In the genomic region with DNA sequence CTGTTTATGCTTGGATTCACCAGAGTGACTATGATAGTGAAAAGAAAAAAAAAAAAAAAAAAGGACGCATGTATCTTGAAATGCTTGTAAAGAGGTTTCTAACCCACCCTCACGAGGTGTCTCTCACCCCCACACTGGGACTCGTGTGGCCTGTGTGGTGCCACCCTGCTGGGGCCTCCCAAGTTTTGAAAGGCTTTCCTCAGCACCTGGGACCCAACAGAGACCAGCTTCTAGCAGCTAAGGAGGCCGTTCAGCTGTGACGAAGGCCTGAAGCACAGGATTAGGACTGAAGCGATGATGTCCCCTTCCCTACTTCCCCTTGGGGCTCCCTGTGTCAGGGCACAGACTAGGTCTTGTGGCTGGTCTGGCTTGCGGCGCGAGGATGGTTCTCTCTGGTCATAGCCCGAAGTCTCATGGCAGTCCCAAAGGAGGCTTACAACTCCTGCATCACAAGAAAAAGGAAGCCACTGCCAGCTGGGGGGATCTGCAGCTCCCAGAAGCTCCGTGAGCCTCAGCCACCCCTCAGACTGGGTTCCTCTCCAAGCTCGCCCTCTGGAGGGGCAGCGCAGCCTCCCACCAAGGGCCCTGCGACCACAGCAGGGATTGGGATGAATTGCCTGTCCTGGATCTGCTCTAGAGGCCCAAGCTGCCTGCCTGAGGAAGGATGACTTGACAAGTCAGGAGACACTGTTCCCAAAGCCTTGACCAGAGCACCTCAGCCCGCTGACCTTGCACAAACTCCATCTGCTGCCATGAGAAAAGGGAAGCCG, we compare ENCODE assay signal across 11 cellular contexts. TPM values are rescaled to one million over a fixed set of nuclear protein-coding genes. Genes with fewer than 3 reads are reported as not detected.
DNase-seq lines count a peak whose midpoint lies in the region; ATAC-seq and TF ChIP-seq lines count a peak whose summit lies in the region.
"Had no signal": no experiment of that assay in that cellular context is flagged by ENCODE, and none has a peak within 500 bp of the region (broad histone marks: within the 10 kb centered on the region; RNA-seq: fewer than 3 reads in every experiment).

No MANE protein-coding gene starts in this region.

- H3K36me3 ChIP-seq in CD8-positive, alpha-beta T cell (ENCODE audit: insufficient read depth, low read length) = peaks cover 11% of the 10 kb centered on the region
- H3K36me3 ChIP-seq in cardiac muscle cell (peaks cover 9% of the 10 kb centered on the region), osteoblast (ENCODE audit: insufficient read depth, low read length) (peaks cover 34% of the 10 kb centered on the region)

- POLR2A ChIA-PET in CD8-positive, alpha-beta T cell (lab: Charles Lee) = no interaction called here
- POLR2A ChIA-PET in RWPE1 (lab: Yijun Ruan, JAX; ENCODE audit: low non-redundant PET) = no interaction called here
- POLR2A ChIA-PET in activated CD4-positive, alpha-beta memory T cell treated with anti-CD3 and anti-CD28 coated beads, Interleukin-2, amount 10 ng/mL, durations not matched to agents 7 days and 5 days (lab: Charles Lee) = interaction anchor here (1.0 kb wide), 2 partner anchors 10 to 11 kb away, joined by 3 read pairs; no protein-coding TSS in a partner anchor

- H2AFZ ChIP-seq in osteoblast (ENCODE audit: low read length) = no peak overlapping the region

- H4K20me1 ChIP-seq in osteoblast (ENCODE audit: insufficient read depth, low read length) = peaks cover 5% of the 10 kb centered on the region

- H3K79me2 ChIP-seq in osteoblast (ENCODE audit: insufficient read depth, low read length) = no peaks in the 10 kb centered on the region

- no peak overlapping the region for H3K4me2 ChIP-seq in osteoblast (ENCODE audit: insufficient read depth, low read length)

- no peak for TF ChIP-seq CTCF in CD8-positive, alpha-beta T cell (IDR thresholded peaks at IDR 0.05)
- TF ChIP-seq CTCF in RWPE1 (conservative IDR thresholded peaks at IDR 0.05; ENCODE audit: low read depth) (no peak), cardiac muscle cell (IDR thresholded peaks at IDR 0.05; ENCODE audit: low read depth, low read length) (no peak), osteoblast (IDR thresholded peaks at IDR 0.05; ENCODE audit: extremely low read depth, low read depth, low read length) (no peak)

- H3K36me3 Mint-ChIP-seq in CD8-positive, alpha-beta T cell = peaks cover 64% of the 10 kb centered on the region
- peaks cover 22% of the 10 kb centered on the region for H3K36me3 Mint-ChIP-seq in activated CD4-positive, alpha-beta memory T cell treated with anti-CD3 and anti-CD28 coated beads, Interleukin-2, amount 10 ng/mL, durations not matched to agents 7 days and 5 days (ENCODE audit: low read depth)

- no peak overlapping the region for H3K4me3 Mint-ChIP-seq in CD8-positive, alpha-beta T cell
- H3K4me3 Mint-ChIP-seq in activated CD4-positive, alpha-beta memory T cell treated with anti-CD3 and anti-CD28 coated beads, Interleukin-2, amount 10 ng/mL, durations not matched to agents 7 days and 5 days = no peak overlapping the region

- no peaks in the 10 kb centered on the region for H3K27me3 ChIP-seq in CD8-positive, alpha-beta T cell (ENCODE audit: insufficient read depth, low read length)
- H3K27me3 ChIP-seq in cardiac muscle cell (no peaks in the 10 kb centered on the region), osteoblast (ENCODE audit: insufficient read depth, low read length) (no peaks in the 10 kb centered on the region)

- peaks cover 15% of the 10 kb centered on the region for H3K4me1 Mint-ChIP-seq in CD8-positive, alpha-beta T cell (ENCODE audit: low read depth)
- peaks cover 29% of the 10 kb centered on the region for H3K4me1 Mint-ChIP-seq in activated CD4-positive, alpha-beta memory T cell treated with anti-CD3 and anti-CD28 coated beads, Interleukin-2, amount 10 ng/mL, durations not matched to agents 7 days and 5 days

- no peak overlapping the region for H3K27ac ChIP-seq in CD8-positive, alpha-beta T cell (ENCODE audit: low read depth, low read length)
- H3K27ac ChIP-seq in RWPE1 (peak overlapping the region; percentile 29), cardiac muscle cell (peak overlapping the region; percentile 43), osteoblast (ENCODE audit: low read depth, low read length) (no peak overlapping the region)

- H3K4me1 ChIP-seq in CD8-positive, alpha-beta T cell (ENCODE audit: insufficient read depth, low read length) = peaks cover 5% of the 10 kb centered on the region
- H3K4me1 ChIP-seq in cardiac muscle cell (ENCODE audit: low read depth) = no peaks in the 10 kb centered on the region
- H3K4me1 ChIP-seq in osteoblast (ENCODE audit: insufficient read depth, low read length) = no peaks in the 10 kb centered on the region

- no peaks in the 10 kb centered on the region for H3K27me3 Mint-ChIP-seq in CD8-positive, alpha-beta T cell (ENCODE audit: low read depth)
- H3K27me3 Mint-ChIP-seq in activated CD4-positive, alpha-beta memory T cell treated with anti-CD3 and anti-CD28 coated beads, Interleukin-2, amount 10 ng/mL, durations not matched to agents 7 days and 5 days = no peaks in the 10 kb centered on the region

- H3K4me3 ChIP-seq in CD8-positive, alpha-beta T cell (ENCODE audit: low read depth, low read length) = no peak overlapping the region
- H3K4me3 ChIP-seq in cardiac muscle cell (no peak overlapping the region), osteoblast (ENCODE audit: insufficient read depth, low read length) (no peak overlapping the region)

- intact Hi-C loops in CD8-positive, alpha-beta T cell (cut with DNase I, micrococcal nuclease) = no loop called here

- no peak for ATAC-seq in CD8-positive, alpha-beta T cell
- no peak for ATAC-seq in GM18873 (IDR thresholded peaks at IDR 0.05; ENCODE audit: low FRiP score, unreplicated experiment)

- DNase-seq in CD8-positive, alpha-beta T cell = no peak
- DNase-seq in RWPE1 (ENCODE audit: low spot score) (no peak), cardiac muscle cell (ENCODE audit: low read depth in 1 of 2, low spot score in 1 of 2) (no peak), osteoblast (ENCODE audit: insufficient read length, low spot score, missing footprints) (peak; percentile 62), KG1 (lab: John Stamatoyannopoulos, UW) (no peak), OCI-M1 (lab: John Stamatoyannopoulos, UW) (no peak)
- DNase-seq in activated CD4-positive, alpha-beta memory T cell treated with anti-CD3 and anti-CD28 coated beads, Interleukin-2, amount 10 ng/mL, durations not matched to agents 7 days and 5 days = no peak
- DNase-seq: effector memory CD4-positive, alpha-beta T cell; stimulated activated CD8-positive, alpha-beta memory T cell treated with anti-CD3 and anti-CD28 coated beads, Interleukin-4, amount 100 ng/mL, for 48 hours had no signal

- CTCF ChIA-PET in CD8-positive, alpha-beta T cell (lab: Charles Lee) = interaction anchor here (0.7 to 1.7 kb wide), 3 partner anchors 15 to 24 kb away, joined by 3 read pairs; no protein-coding TSS in a partner anchor
- CTCF ChIA-PET in RWPE1 (lab: Yijun Ruan, JAX) = interaction anchor here (0.7 kb wide), 3 partner anchors 10 to 777 kb away, joined by 3 to 4 read pairs (median 4); no protein-coding TSS in a partner anchor
- CTCF ChIA-PET in activated CD4-positive, alpha-beta memory T cell treated with anti-CD3 and anti-CD28 coated beads, Interleukin-2, amount 10 ng/mL, durations not matched to agents 7 days and 5 days (lab: Charles Lee) = interaction anchor here (0.7 kb wide), 1 partner anchor 728 kb away, joined by 3 read pairs; no protein-coding TSS in a partner anchor

- no peaks in the 10 kb centered on the region for H3K9me3 ChIP-seq in CD8-positive, alpha-beta T cell (ENCODE audit: low read length)
- H3K9me3 ChIP-seq in cardiac muscle cell (ENCODE audit: low read depth) (no peaks in the 10 kb centered on the region), osteoblast (ENCODE audit: low read depth, low read length) (no peaks in the 10 kb centered on the region)

- peak overlapping the region; percentile 72 for H3K27ac Mint-ChIP-seq in CD8-positive, alpha-beta T cell
- no peak overlapping the region for H3K27ac Mint-ChIP-seq in activated CD4-positive, alpha-beta memory T cell treated with anti-CD3 and anti-CD28 coated beads, Interleukin-2, amount 10 ng/mL, durations not matched to agents 7 days and 5 days

- no peaks in the 10 kb centered on the region for H3K9me3 Mint-ChIP-seq in CD8-positive, alpha-beta T cell
- H3K9me3 Mint-ChIP-seq in activated CD4-positive, alpha-beta memory T cell treated with anti-CD3 and anti-CD28 coated beads, Interleukin-2, amount 10 ng/mL, durations not matched to agents 7 days and 5 days = no peaks in the 10 kb centered on the region

RNA-seq across cellular contexts. Expression of a gene that starts 27.2 kb away (rescaled TPM):
- total RNA-seq in CD8-positive, alpha-beta T cell = not detected
- total RNA-seq in cardiac muscle cell (not detected in 2 replicates), osteoblast (not detected in 2 replicates)
- polyA plus RNA-seq in cardiac muscle cell = not detected in 2 replicates
- not detected for total RNA-seq in activated CD4-positive, alpha-beta memory T cell treated with anti-CD3 and anti-CD28 coated beads, Interleukin-2, amount 10 ng/mL, durations not matched to agents 7 days and 5 days
- total RNA-seq: T-helper 1 cell treated with Interleukin-12 subunit alpha and Interleukin-12 subunit beta and Interleukin-4 antibody, amounts not matched to agents 30 ng/mL and 1 ng/mL, for 36 hours had no signal

Comparison
In these comparisons a context has a peak if more than half of its experiments do, and no peak if none do; other contexts are left out.
1. H3K27ac ChIP-seq: peak in RWPE1 (single experiment) and cardiac muscle cell (single experiment); none in CD8-positive, alpha-beta T cell (single experiment) and osteoblast (single experiment).